Comparison of ENCODE assay signal across 9 cellular contexts in genomic region chr9:34990908-34991832, GRCh38. TPM values are rescaled to one million over a fixed set of nuclear protein-coding genes. Genes with fewer than 3 reads are reported as not detected.
DNase-seq lines count a peak whose midpoint lies in the region; FAIRE-seq and TF ChIP-seq lines count a peak whose summit lies in the region.
"Had no signal": no experiment of that assay in that cellular context is flagged by ENCODE, and none has a peak within 500 bp of the region (broad histone marks: within the 10 kb centered on the region; RNA-seq: fewer than 3 reads in every experiment).

No MANE protein-coding gene starts in this region.

- intact Hi-C loops in activated naive CD4-positive, alpha-beta T cell treated with anti-CD3 and anti-CD28 coated beads for 36 hours (cut with micrococcal nuclease), result no loop called here
- intact Hi-C loops in MCF 10A (cut with micrococcal nuclease), result loop anchor here (10.0 kb wide), 1 partner anchor 64 kb away; no protein-coding TSS in a partner anchor
- intact Hi-C loops in transverse colon (cut with DNase I; ENCODE audit: low total_unique reads), result no loop called here

- H3K27ac Mint-ChIP-seq in activated naive CD4-positive, alpha-beta T cell treated with anti-CD3 and anti-CD28 coated beads for 36 hours, result peak overlapping the region; percentile 54
- H3K27ac Mint-ChIP-seq in MCF 10A (ENCODE audit: low read depth, unreplicated experiment), result no peak overlapping the region

- H3K4me1 ChIP-seq in mesodermal cell (ENCODE audit: control insufficient read depth, insufficient read depth, low read length, poor library complexity, severe bottlenecking), result peaks cover 63% of the 10 kb centered on the region
- H3K4me1 ChIP-seq in transverse colon, result peaks cover 22 to 59% (median 45%) of the 10 kb centered on the region in 4 donors

- H3K27me3 Mint-ChIP-seq in activated naive CD4-positive, alpha-beta T cell treated with anti-CD3 and anti-CD28 coated beads for 36 hours (ENCODE audit: low read depth), result no peaks in the 10 kb centered on the region
- H3K27me3 Mint-ChIP-seq in MCF 10A (ENCODE audit: insufficient read depth, unreplicated experiment), result no peaks in the 10 kb centered on the region

- no peak for DNase-seq in activated naive CD4-positive, alpha-beta T cell treated with anti-CD3 and anti-CD28 coated beads for 36 hours
- DNase-seq in activated naive CD4-positive, alpha-beta T cell treated with anti-CD3 and anti-CD28 coated beads, Interleukin-2, amount 50 U/mL, for 16 hours, result no peak
- no peak for DNase-seq in MCF 10A (ENCODE audit: unreplicated experiment)
- no peak for DNase-seq in transverse colon
- no peak for DNase-seq in GM12891 (ENCODE audit: insufficient read length, low spot score)
- DNase-seq in GM13977 (ENCODE audit: low spot score), result no peak
- no peak for DNase-seq in NCI-H187 treated with DMSO at 0.1 percent for 48 hours (lab: John Stamatoyannopoulos, UW)
- DNase-seq: COR-L47 had no signal

- in situ Hi-C loops in transverse colon (cut with MboI; ENCODE audit: low pct_ligation_motif_present in 1 of 4, low pct_unique_long_range_greater_than_20kb in 1 of 4, low sequenced_read_pairs in 3 of 4), result loop anchor here in 2 of 4 donors (25.0 kb wide), 2 partner anchors 104 to 696 kb away; partner anchors contain the start of gene TPM2 (in 1 of the 2)
- in situ Hi-C loops in GM13977 (cut with MboI; ENCODE audit: low pct_unique_long_range_greater_than_20kb, low sequenced_read_pairs, unreplicated experiment), result no loop called here

- CTCF ChIA-PET in activated naive CD4-positive, alpha-beta T cell treated with anti-CD3 and anti-CD28 coated beads for 36 hours (lab: Charles Lee), result interaction anchor here (1.2 to 1.8 kb wide), 2 partner anchors 10 kb away, joined by 3 to 6 read pairs; no protein-coding TSS in a partner anchor
- CTCF ChIA-PET in MCF 10A (lab: Yijun Ruan, JAX), result interaction anchor here (0.5 to 7.5 kb wide), 3 partner anchors 92 to 600 kb away, joined by 3 to 76 read pairs (median 23); no protein-coding TSS in a partner anchor

- H3K4me3 ChIP-seq in mesodermal cell (ENCODE audit: extremely low read depth, insufficient read depth, low read length, poor library complexity, severe bottlenecking), result peak overlapping the region; percentile 83
- peak overlapping the region in 2 of 4 donors; percentile 89 to 92 for H3K4me3 ChIP-seq in transverse colon

- peak overlapping the region; percentile 90 for H3K4me3 Mint-ChIP-seq in activated naive CD4-positive, alpha-beta T cell treated with anti-CD3 and anti-CD28 coated beads for 36 hours
- peak overlapping the region; percentile 78 for H3K4me3 Mint-ChIP-seq in MCF 10A (ENCODE audit: unreplicated experiment)

- WGBS in mesodermal cell (ENCODE audit: insufficient coverage in 2 of 2), 2 experiments, result 24 to 28% methylated on average over 7 to 9 of the region's 15 CpGs
- 51 to 61% methylated on average over 4 to 13 of the region's 15 CpGs for WGBS in transverse colon (ENCODE audit: low coverage in 1 of 2), 2 donors

- TF ChIP-seq CTCF in MCF 10A (IDR thresholded peaks at IDR 0.05; ENCODE audit: unreplicated experiment) (no peak), transverse colon (IDR thresholded peaks at IDR 0.05) (no peak), GM13977 (IDR thresholded peaks at IDR 0.05; ENCODE audit: extremely low read depth, insufficient read depth, missing control alignments) (no peak)

- FAIRE-seq in GM12891 (lab: Jason Lieb, UNC), result no peak

- H3K27ac ChIP-seq in mesodermal cell (ENCODE audit: low read depth, low read length, severe bottlenecking) (peak overlapping the region; percentile 94), transverse colon (peak overlapping the region; percentile 90 to 96 (median 94))

- peaks cover 71% of the 10 kb centered on the region for H3K4me1 Mint-ChIP-seq in activated naive CD4-positive, alpha-beta T cell treated with anti-CD3 and anti-CD28 coated beads for 36 hours (ENCODE audit: low read depth)
- peaks cover 45% of the 10 kb centered on the region for H3K4me1 Mint-ChIP-seq in MCF 10A (ENCODE audit: insufficient read depth, unreplicated experiment)

- H3K36me3 ChIP-seq in mesodermal cell (ENCODE audit: control insufficient read depth, insufficient read depth, low read length) (peaks cover 22% of the 10 kb centered on the region), transverse colon (no peaks in the 10 kb centered on the region)

- BruUV-seq in MCF 10A (replicated peaks; lab: Mats Ljungman, UMichigan), result TSS peak; percentile 23

- POLR2A ChIA-PET in MCF 10A (lab: Yijun Ruan, JAX), result no interaction called here

- peaks cover 9% of the 10 kb centered on the region for H3K36me3 Mint-ChIP-seq in activated naive CD4-positive, alpha-beta T cell treated with anti-CD3 and anti-CD28 coated beads for 36 hours (ENCODE audit: low read depth)
- H3K36me3 Mint-ChIP-seq in MCF 10A (ENCODE audit: insufficient read depth, unreplicated experiment), result peaks cover 6% of the 10 kb centered on the region

- no peaks in the 10 kb centered on the region for H3K9me3 ChIP-seq in mesodermal cell (ENCODE audit: control insufficient read depth, low read length)
- no peaks in the 10 kb centered on the region for H3K9me3 ChIP-seq in transverse colon

- TF ChIP-seq POLR2A in transverse colon (IDR thresholded peaks at IDR 0.05) (no peak), GM12891 (IDR thresholded peaks at IDR 0.05; ENCODE audit: low read depth, low read length) (no peak)

- no peaks in the 10 kb centered on the region for H3K27me3 ChIP-seq in transverse colon

- no peaks in the 10 kb centered on the region for H3K9me3 Mint-ChIP-seq in activated naive CD4-positive, alpha-beta T cell treated with anti-CD3 and anti-CD28 coated beads for 36 hours
- no peaks in the 10 kb centered on the region for H3K9me3 Mint-ChIP-seq in MCF 10A (ENCODE audit: unreplicated experiment)

- no peak for TF ChIP-seq EP300 in transverse colon (IDR thresholded peaks at IDR 0.05; ENCODE audit: low read depth)

TF ChIP-seq in GM12891, 5 proteins besides CTCF, POLR2A, EP300 and RAD21:
- TF ChIP-seq POU2F2 (IDR thresholded peaks at IDR 0.05; ENCODE audit: low read depth, low read length), result no peak
- no peak for TF ChIP-seq SPI1 (IDR thresholded peaks at IDR 0.05; ENCODE audit: low read depth, low read length)
- no peak for TF ChIP-seq TAF1 (IDR thresholded peaks at IDR 0.05; ENCODE audit: low read depth, low read length)
- TF ChIP-seq POLR2AphosphoS5 (IDR thresholded peaks at IDR 0.05; ENCODE audit: low read depth, low read length), result no peak
- TF ChIP-seq PAX5 (IDR thresholded peaks at IDR 0.05; ENCODE audit: insufficient read depth, low read length, severe bottlenecking), result no peak

RNA-seq across cellular contexts. Expression of gene DNAJB5, which starts 1.6 kb away (rescaled TPM):
- total RNA-seq in activated naive CD4-positive, alpha-beta T cell treated with anti-CD3 and anti-CD28 coated beads for 36 hours, result 10 to 100 TPM; 11.4 to 12.0 TPM
- total RNA-seq in MCF 10A (2022), result 2.2 and 2.9 TPM in 2 replicates
- 53.0 TPM for polyA plus RNA-seq in mesodermal cell (2013, experiment 1 of 2)
- polyA plus RNA-seq in mesodermal cell (2013, experiment 2 of 2), result 42.1 TPM
- 10 to 100 TPM in 2 of 4 donors, 1 to 10 TPM in 2; 4.1 to 22.5 (median 10.2) TPM for total RNA-seq in transverse colon
- polyA plus RNA-seq in GM12891 (2012; ENCODE audit: low read depth, missing spikeins), result 7.7 TPM

RNA-seq across cellular contexts. Expression of gene PHF24, which starts 33.1 kb away (rescaled TPM):
- total RNA-seq in activated naive CD4-positive, alpha-beta T cell treated with anti-CD3 and anti-CD28 coated beads for 36 hours, result not detected
- total RNA-seq in MCF 10A (2022) (not detected in 2 replicates), transverse colon (under 1 TPM in 2 of 4 donors, not detected in 2; 0.16 to 0.27 TPM)
- polyA plus RNA-seq in mesodermal cell (2013, experiment 1 of 2), result 1.3 TPM
- polyA plus RNA-seq in mesodermal cell (2013, experiment 2 of 2), result 1.3 TPM
- not detected for polyA plus RNA-seq in GM12891 (2012; ENCODE audit: low read depth, missing spikeins)
